ENCODE assay signal across 10 cellular contexts in genomic region chr1:47532831-47533175, GRCh38.
A peak's percentile ranks its signal among the peaks of the same experiment; 100 is the strongest.
DNase-seq lines count a peak whose midpoint lies in the region; ATAC-seq lines count a peak whose summit lies in the region.
"Had no signal": no experiment of that assay in that cellular context is flagged by ENCODE, and none has a peak within 500 bp of the region (broad histone marks: within the 10 kb centered on the region; RNA-seq: fewer than 3 reads in every experiment).

No MANE protein-coding gene starts in this region.

- H3K36me3 ChIP-seq in MG63 (no peaks in the 10 kb centered on the region), subcutaneous abdominal adipose tissue (ENCODE audit: control insufficient read depth in 5 of 5, insufficient read depth in 5 of 5, low read length in 5 of 5) (no peaks in the 10 kb centered on the region)
- H3K36me3 ChIP-seq: pancreas had no signal

- H3K4me3 ChIP-seq in MG63 (peak overlapping the region; percentile 27), subcutaneous abdominal adipose tissue (ENCODE audit: low read depth in 1 of 5, low read length in 5 of 5) (peak overlapping the region in 4 of 5 donors; percentile 50 to 66 (median 62))

- H3K27ac Mint-ChIP-seq in central memory CD8-positive, alpha-beta T cell (ENCODE audit: low read depth), result no peak overlapping the region
- no peak overlapping the region for H3K27ac Mint-ChIP-seq in memory B cell
- H3K27ac Mint-ChIP-seq: activated CD8-positive, alpha-beta T cell treated with anti-CD3 and anti-CD28 coated beads, Interleukin-2, amount 10 ng/mL, durations not matched to agents 7 days and 5 days had no signal

- H3K27me3 Mint-ChIP-seq in central memory CD8-positive, alpha-beta T cell, result peaks cover 65% of the 10 kb centered on the region
- peaks cover 32% of the 10 kb centered on the region for H3K27me3 Mint-ChIP-seq in memory B cell

- peak overlapping the region in 1 of 5 donors; percentile 36 for H3K9ac ChIP-seq in subcutaneous abdominal adipose tissue (ENCODE audit: low read length in 5 of 5)

- H3K4me3 Mint-ChIP-seq in central memory CD8-positive, alpha-beta T cell, result peak overlapping the region; percentile 60
- H3K4me3 Mint-ChIP-seq in memory B cell, result peak overlapping the region; percentile 75

- no peak overlapping the region for H3K27ac ChIP-seq in subcutaneous abdominal adipose tissue (ENCODE audit: low read depth, low read length)
- H3K27ac ChIP-seq: pancreas had no signal

- H3K27me3 ChIP-seq in MG63 (no peaks in the 10 kb centered on the region), subcutaneous abdominal adipose tissue (ENCODE audit: control insufficient read depth in 5 of 5, insufficient read depth in 4 of 5, low read length in 5 of 5) (peaks cover 0 to 2% (median 0%) of the 10 kb centered on the region in 5 donors)
- H3K27me3 ChIP-seq: pancreas had no signal

- no peak for DNase-seq in MG63
- no peak for DNase-seq in central memory CD8-positive, alpha-beta T cell (ENCODE audit: low spot score in 2 of 2)
- no peak for DNase-seq in memory B cell (ENCODE audit: low spot score in 2 of 2)
- no peak for DNase-seq in activated CD4-positive, alpha-beta T cell treated with anti-CD3 and anti-CD28 coated beads for 4 hours
- DNase-seq in NCI-H526 (lab: John Stamatoyannopoulos, UW), result no peak
- no peak for DNase-seq in NCI-H2081 treated with DMSO at 0.1 percent for 48 hours (lab: John Stamatoyannopoulos, UW)
- DNase-seq in HuH-7 (ENCODE audit: low spot score), result no peak

- H3K4me1 ChIP-seq in subcutaneous abdominal adipose tissue (ENCODE audit: control insufficient read depth in 5 of 5, insufficient read depth in 5 of 5, low read length in 5 of 5), result peaks cover 4 to 33% (median 27%) of the 10 kb centered on the region in 5 donors
- H3K4me1 ChIP-seq: pancreas had no signal

- peaks cover 2% of the 10 kb centered on the region for H3K36me3 Mint-ChIP-seq in central memory CD8-positive, alpha-beta T cell (ENCODE audit: insufficient read depth)
- H3K36me3 Mint-ChIP-seq in memory B cell, result no peaks in the 10 kb centered on the region

- H3K4me1 Mint-ChIP-seq in central memory CD8-positive, alpha-beta T cell, result peaks cover 11% of the 10 kb centered on the region
- peaks cover 15% of the 10 kb centered on the region for H3K4me1 Mint-ChIP-seq in memory B cell

- H3K9me3 ChIP-seq in MG63 (peaks cover 10% of the 10 kb centered on the region), subcutaneous abdominal adipose tissue (ENCODE audit: control insufficient read depth in 5 of 5, low read length in 5 of 5) (peaks cover 4 to 9% (median 7%) of the 10 kb centered on the region in 5 donors)
- H3K9me3 ChIP-seq: pancreas had no signal

- peaks cover 9% of the 10 kb centered on the region for H3K9me3 Mint-ChIP-seq in central memory CD8-positive, alpha-beta T cell
- peaks cover 7% of the 10 kb centered on the region for H3K9me3 Mint-ChIP-seq in memory B cell

- ATAC-seq in central memory CD8-positive, alpha-beta T cell (replicated peaks; ENCODE audit: extremely low read depth, poor library complexity, severe bottlenecking), result no peak
- no peak for ATAC-seq in memory B cell (ENCODE audit: low read depth)
- ATAC-seq: activated CD8-positive, alpha-beta T cell treated with anti-CD3 and anti-CD28 coated beads, Interleukin-2, amount 10 ng/mL, durations not matched to agents 7 days and 5 days had no signal
